16 cellular contexts compared by ENCODE assay signal in genomic region chr17:61064087-61064951, GRCh38.
DNase-seq lines count a peak whose midpoint lies in the region; ATAC-seq and TF ChIP-seq lines count a peak whose summit lies in the region.
"Had no signal": no experiment of that assay in that cellular context is flagged by ENCODE, and none has a peak within 500 bp of the region (broad histone marks: within the 10 kb centered on the region; RNA-seq: fewer than 3 reads in every experiment).

No MANE protein-coding gene starts in this region.

- H2AFZ ChIP-seq in ACC112 (ENCODE audit: low read length, unreplicated experiment), result peak overlapping the region; percentile 88

- H3K4me1 ChIP-seq in ACC112 (ENCODE audit: control insufficient read depth, insufficient read depth, low read length, unreplicated experiment), result peaks cover 22% of the 10 kb centered on the region

- ATAC-seq in GM19452 (IDR thresholded peaks at IDR 0.05; ENCODE audit: unreplicated experiment) (peak; percentile 66), HG03558 (IDR thresholded peaks at IDR 0.05; ENCODE audit: extremely low read depth, unreplicated experiment) (peak; percentile 74), GM19397 (IDR thresholded peaks at IDR 0.05; ENCODE audit: unreplicated experiment) (no peak)
- ATAC-seq: gastrocnemius medialis had no signal

- no peak for TF ChIP-seq CTCF in fibroblast of villous mesenchyme (IDR thresholded peaks at IDR 0.05; ENCODE audit: insufficient read depth, low read depth, low read length)

- peak overlapping the region; percentile 18 for H3K27ac ChIP-seq in ACC112 (ENCODE audit: low read depth, low read length)
- H3K27ac ChIP-seq: gastrocnemius medialis had no signal

- no peaks in the 10 kb centered on the region for H3K79me2 ChIP-seq in ACC112 (ENCODE audit: control insufficient read depth, insufficient read depth, low read length, unreplicated experiment)

- H3K36me3 ChIP-seq in ACC112 (ENCODE audit: insufficient read depth, low read length), result no peaks in the 10 kb centered on the region
- H3K36me3 ChIP-seq: cardiac muscle cell, gastrocnemius medialis had no signal

- no peaks in the 10 kb centered on the region for H3K27me3 ChIP-seq in ACC112 (ENCODE audit: insufficient read depth, low read length)
- H3K27me3 ChIP-seq: cardiac muscle cell, gastrocnemius medialis had no signal

- DNase-seq in fibroblast of villous mesenchyme (ENCODE audit: low read depth) (peak; percentile 21), NCI-H748 treated with DMSO at 0.1 percent for 48 hours (lab: John Stamatoyannopoulos, UW) (no peak), DMS79 (lab: John Stamatoyannopoulos, UW) (no peak), NCI-H2029 treated with DMSO at 0.1 percent for 48 hours (lab: John Stamatoyannopoulos, UW) (no peak)
- DNase-seq: activated CD4-positive, alpha-beta memory T cell treated with anti-CD3 and anti-CD28 coated beads, Interleukin-2, amount 10 ng/mL, durations not matched to agents 7 days and 5 days; activated naive CD4-positive, alpha-beta T cell; AML-193; DMS153; gastrocnemius medialis; NCI-H1436; NCI-H510A treated with DMSO at 0.1 percent for 48 hours had no signal

- H3K4me3 ChIP-seq in ACC112 (ENCODE audit: low read depth, low read length) (peak overlapping the region; percentile 73), fibroblast of villous mesenchyme (ENCODE audit: low read depth, low read length) (no peak overlapping the region)
- H3K4me3 ChIP-seq: cardiac muscle cell had no signal
